In genomic region chr6:165884813-165885765, GRCh38 we compare ENCODE assay signal across 8 cellular contexts.
DNase-seq lines count a peak whose midpoint lies in the region; ATAC-seq and FAIRE-seq lines count a peak whose summit lies in the region.

No MANE protein-coding gene starts in this region.

- H3K4me3 ChIP-seq in SJSA1, result no peak overlapping the region

- no peaks in the 10 kb centered on the region for H3K27me3 ChIP-seq in SJSA1 (replicated peaks)

- DNase-seq in DMS79 treated with DMSO at 0.1 percent for 48 hours (lab: John Stamatoyannopoulos, UW) (peak; percentile 1), HuH-7 (ENCODE audit: low spot score) (peak; percentile 79), SJSA1 (ENCODE audit: low read depth in 1 of 2, low spot score in 2 of 2) (peak; percentile 57 to 79), globus pallidus (ENCODE audit: low spot score) (peak; percentile 47), pons (ENCODE audit: low spot score) (peak; percentile 46), urothelium cell line (ENCODE audit: low spot score) (peak; percentile 81)
- peak; percentile 9 to 45 (median 24) for DNase-seq in activated naive CD4-positive, alpha-beta T cell (lab: John Stamatoyannopoulos, UW)

- H3K36me3 ChIP-seq in SJSA1, result no peaks in the 10 kb centered on the region

- no peaks in the 10 kb centered on the region for H3K9me3 ChIP-seq in SJSA1 (replicated peaks)

- 0 out of 2 replicates have a peak, but pooled peaks cover 4% of the 10 kb centered on the region for H3K4me1 ChIP-seq in SJSA1 (replicated peaks)

- H3K27ac ChIP-seq in SJSA1, result no peak overlapping the region

- peak; percentile 98 for ATAC-seq in GM21447 (IDR thresholded peaks at IDR 0.05; ENCODE audit: unreplicated experiment)

- FAIRE-seq in urothelium cell line (lab: Jason Lieb, UNC), result peak; percentile 32

Comparison
In these comparisons a context has a peak if more than half of its experiments do, and no peak if none do; other contexts are left out.
1. DNase-seq: peak in every context shown above with its lines; median percentile 81 in urothelium cell line; 79 in HuH-7; 68 in SJSA1; 47 in globus pallidus; 46 in pons; 24 in activated naive CD4-positive, alpha-beta T cell; 1 in DMS79 treated with DMSO at 0.1 percent for 48 hours.